Comparison of ENCODE assay signal across 29 cellular contexts in the genomic region with DNA sequence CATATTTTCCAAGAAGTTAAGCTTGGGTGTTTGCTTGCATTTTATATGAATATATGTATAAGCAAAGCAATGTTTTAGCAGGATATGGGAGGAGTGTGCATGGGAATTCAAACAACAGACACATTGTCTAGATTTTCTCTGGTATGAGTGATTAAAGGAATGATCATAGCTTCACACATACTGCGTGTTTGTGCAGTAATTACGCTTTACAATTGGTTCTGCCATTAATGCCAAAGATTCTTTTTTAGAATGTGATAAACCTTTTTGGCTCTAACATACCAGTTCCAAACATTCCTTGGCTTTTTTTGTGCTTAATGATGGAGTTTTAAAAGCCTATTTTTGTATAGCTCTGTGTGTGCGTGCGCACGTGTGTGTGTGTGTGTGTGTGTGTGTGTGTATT.
"Had no signal": no experiment of that assay in that cellular context is flagged by ENCODE, and none has a peak within 500 bp of the region (broad histone marks: within the 10 kb centered on the region; RNA-seq: fewer than 3 reads in every experiment).

No MANE protein-coding gene starts in this region.

- H3K4me1 Mint-ChIP-seq: activated naive CD8-positive, alpha-beta T cell treated with anti-CD3 and anti-CD28 coated beads, Interleukin-2, amount 10 ng/mL, durations not matched to agents 7 days and 5 days; central memory CD8-positive, alpha-beta T cell had no signal

- H3K4me3 ChIP-seq: adrenal gland, body of pancreas, SJCRH30 had no signal

- H3K4me3 Mint-ChIP-seq: activated CD8-positive, alpha-beta T cell treated with anti-CD3 and anti-CD28 coated beads, Interleukin-2, amount 10 ng/mL, durations not matched to agents 7 days and 5 days; activated naive CD8-positive, alpha-beta T cell treated with anti-CD3 and anti-CD28 coated beads, Interleukin-2, amount 10 ng/mL, durations not matched to agents 7 days and 5 days; central memory CD8-positive, alpha-beta T cell had no signal

- H3K27me3 ChIP-seq: adrenal gland, body of pancreas, SJCRH30 had no signal

- H3K9me3 ChIP-seq: adrenal gland, body of pancreas, SJCRH30 had no signal

- ATAC-seq: activated CD4-positive, CD25-positive, alpha-beta regulatory T cell treated with anti-CD3 and anti-CD28 coated beads, Interleukin-2, amount 50 U/mL, for 24 hours; activated CD8-positive, alpha-beta T cell treated with anti-CD3 and anti-CD28 coated beads, Interleukin-2, amount 10 ng/mL, durations not matched to agents 7 days and 5 days; body of pancreas; Panc1; SK-N-SH treated with all-trans-retinoic acid at 6 μM for 48 hours had no signal

- H3K36me3 ChIP-seq: adrenal gland, SJCRH30 had no signal

- DNase-seq: activated CD4-positive, alpha-beta T cell treated with anti-CD3 and anti-CD28 coated beads for 4 hours; activated CD4-positive, alpha-beta T cell treated with anti-CD3 and anti-CD28 coated beads, Interleukin-2, amount 50 U/mL, for 4 hours; activated CD8-positive, alpha-beta memory T cell treated with anti-CD3 and anti-CD28 coated beads, Interleukin-2, amount 50 U/mL, for 48 hours; activated CD8-positive, alpha-beta T cell treated with anti-CD3 and anti-CD28 coated beads, Interleukin-2, amount 10 ng/mL, durations not matched to agents 7 days and 5 days; activated naive CD4-positive, alpha-beta T cell treated with anti-CD3 and anti-CD28 coated beads, Interleukin-2, amount 50 U/mL, for 16 hours; activated naive CD8-positive, alpha-beta T cell treated with anti-CD3 and anti-CD28 coated beads, Interleukin-2, amount 10 ng/mL, durations not matched to agents 7 days and 5 days; activated T-cell treated with anti-CD3 and anti-CD28 coated beads, Interleukin-2, amount 50 U/mL, for 1 hour; adrenal gland; anterior cingulate cortex; body of pancreas; MV-4-11; NCI-H1092 treated with DMSO at 0.1 percent for 48 hours; NCI-H1417 treated with DMSO at 0.1 percent for 48 hours; NCI-H1694; NCI-H2029; NCI-H2107; NCI-H510A treated with DMSO at 0.1 percent for 48 hours; NCI-H69; NK-92 treated with Interleukin-12 subunit alpha and Interleukin-12 subunit beta, amount 100 ng/mL, for 24 hours; OCI-M1; Right ventricle myocardium superior; SJCRH30; SW 1271 had no signal

- H3K27ac Mint-ChIP-seq: activated CD8-positive, alpha-beta T cell treated with anti-CD3 and anti-CD28 coated beads, Interleukin-2, amount 10 ng/mL, durations not matched to agents 7 days and 5 days; activated naive CD8-positive, alpha-beta T cell treated with anti-CD3 and anti-CD28 coated beads, Interleukin-2, amount 10 ng/mL, durations not matched to agents 7 days and 5 days had no signal

- H3K9ac ChIP-seq: KMS-11 had no signal

- H3K4me1 ChIP-seq: adrenal gland, SJCRH30 had no signal

- H3K36me3 Mint-ChIP-seq: activated naive CD8-positive, alpha-beta T cell treated with anti-CD3 and anti-CD28 coated beads, Interleukin-2, amount 10 ng/mL, durations not matched to agents 7 days and 5 days had no signal

- H3K27ac ChIP-seq: adrenal gland, body of pancreas, KMS-11, RWPE1, SJCRH30 had no signal

- H3K27me3 Mint-ChIP-seq: central memory CD8-positive, alpha-beta T cell had no signal

- H3K4me2 ChIP-seq: KMS-11 had no signal
